Comparison of ENCODE assay signal across 1 cellular context in genomic region chr2:230957756-230958391, GRCh38.
TF ChIP-seq lines count a peak whose summit lies in the region.

No MANE protein-coding gene starts in this region.

TF ChIP-seq in H1, 55 proteins besides CTCF, POLR2A, EP300 and RAD21:
- TF ChIP-seq RXRA (IDR thresholded peaks at IDR 0.05; ENCODE audit: insufficient read depth, low read depth, low read length) (no peak), NRF1 (IDR thresholded peaks at IDR 0.05; ENCODE audit: low read depth, low read length) (no peak), EGR1 (IDR thresholded peaks at IDR 0.05; ENCODE audit: borderline replicate concordance, low read depth, low read length) (no peak), JUN (IDR thresholded peaks at IDR 0.05; ENCODE audit: low read depth, low read length) (no peak), YY1 (IDR thresholded peaks at IDR 0.05; ENCODE audit: low read depth, low read length) (no peak), USF2 (IDR thresholded peaks at IDR 0.05; ENCODE audit: low read length) (no peak), ASH2L (IDR thresholded peaks at IDR 0.05; ENCODE audit: low read length) (no peak), GTF2F1 (IDR thresholded peaks at IDR 0.05; ENCODE audit: borderline replicate concordance, low read depth, low read length) (no peak), CEBPB (IDR thresholded peaks at IDR 0.05; ENCODE audit: low read depth, low read length) (no peak), PHF8 (conservative IDR thresholded peaks at IDR 0.05; ENCODE audit: low read depth, low read length) (no peak), SP2 (IDR thresholded peaks at IDR 0.05; ENCODE audit: low read length) (no peak)
